In the genomic region with DNA sequence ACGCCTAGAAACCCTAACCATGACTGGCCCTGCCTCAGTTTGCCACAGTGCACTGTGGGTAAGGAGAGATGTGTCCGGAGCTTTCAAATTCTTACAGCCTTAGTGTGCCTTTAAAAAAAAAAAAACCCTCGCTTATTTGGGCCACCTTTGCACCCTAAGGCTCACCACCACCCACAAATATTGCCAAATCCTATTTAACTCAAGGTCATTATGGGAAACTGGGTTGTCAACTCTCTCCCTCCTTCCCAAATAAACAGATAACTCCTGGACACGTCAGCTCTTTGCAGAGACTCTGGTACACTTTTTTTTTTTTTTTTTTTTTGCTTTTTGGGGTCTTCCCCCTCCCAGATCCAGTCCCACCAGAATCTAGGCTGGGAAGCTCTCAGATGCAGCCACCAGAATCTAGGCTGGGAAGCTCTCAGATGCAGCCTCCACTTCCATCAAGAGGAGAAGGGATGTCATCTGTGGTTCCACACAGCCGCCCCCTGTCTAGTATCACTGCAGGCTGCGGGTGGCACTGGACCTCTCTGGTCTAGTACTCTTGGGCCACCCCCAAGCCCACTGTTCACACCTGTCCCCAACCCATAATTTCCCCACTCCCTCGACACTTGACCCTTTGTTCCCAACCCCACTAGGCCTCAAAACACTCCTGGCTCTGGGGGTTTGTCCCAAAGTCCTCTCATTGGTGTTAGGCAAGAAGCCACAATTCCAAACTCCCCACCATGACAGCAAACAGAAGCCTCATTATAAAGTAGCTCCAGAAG, we compare ENCODE assay signal across 10 cellular contexts. TPM values are rescaled to one million over a fixed set of nuclear protein-coding genes. Genes with fewer than 3 reads are reported as not detected.
DNase-seq lines count a peak whose midpoint lies in the region; ATAC-seq and TF ChIP-seq lines count a peak whose summit lies in the region.
"Had no signal": no experiment of that assay in that cellular context is flagged by ENCODE, and none has a peak within 500 bp of the region (broad histone marks: within the 10 kb centered on the region; RNA-seq: fewer than 3 reads in every experiment).

No MANE protein-coding gene starts in this region.

- TF ChIP-seq CTCF in coronary artery (IDR thresholded peaks at IDR 0.05) (no peak), natural killer cell (IDR thresholded peaks at IDR 0.05) (no peak)

- peak overlapping the region; percentile 98 to 99 for H3K27ac ChIP-seq in coronary artery

- peak overlapping the region; percentile 99 for H3K4me3 Mint-ChIP-seq in stimulated activated naive CD8-positive, alpha-beta T cell treated with anti-CD3 and anti-CD28 coated beads, Interleukin-15, Interleukin-2, amounts not matched to agents 100 ng/mL and 50 ng/mL, for 24 hours
- H3K4me3 Mint-ChIP-seq in natural killer cell, result peak overlapping the region; percentile 100

- peaks cover 69% of the 10 kb centered on the region for H3K36me3 Mint-ChIP-seq in stimulated activated naive CD8-positive, alpha-beta T cell treated with anti-CD3 and anti-CD28 coated beads, Interleukin-15, Interleukin-2, amounts not matched to agents 100 ng/mL and 50 ng/mL, for 24 hours (ENCODE audit: low read depth)
- H3K36me3 Mint-ChIP-seq in natural killer cell, result peaks cover 9% of the 10 kb centered on the region

- H3K4me1 Mint-ChIP-seq in stimulated activated naive CD8-positive, alpha-beta T cell treated with anti-CD3 and anti-CD28 coated beads, Interleukin-15, Interleukin-2, amounts not matched to agents 100 ng/mL and 50 ng/mL, for 24 hours (ENCODE audit: low read depth), result peaks cover 71% of the 10 kb centered on the region
- peaks cover 79 to 93% of the 10 kb centered on the region in 2 donors for H3K4me1 Mint-ChIP-seq in natural killer cell

- ATAC-seq in stimulated activated naive CD8-positive, alpha-beta T cell treated with anti-CD3 and anti-CD28 coated beads, Interleukin-15, Interleukin-2, amounts not matched to agents 100 U/mL and 50 U/mL, for 24 hours, result no peak
- ATAC-seq in natural killer cell, result no peak
- ATAC-seq in GM19455 (IDR thresholded peaks at IDR 0.05; ENCODE audit: unreplicated experiment), result no peak
- ATAC-seq in GM21717 (IDR thresholded peaks at IDR 0.05; ENCODE audit: unreplicated experiment), result no peak

- no peaks in the 10 kb centered on the region for H3K9me3 Mint-ChIP-seq in stimulated activated naive CD8-positive, alpha-beta T cell treated with anti-CD3 and anti-CD28 coated beads, Interleukin-15, Interleukin-2, amounts not matched to agents 100 ng/mL and 50 ng/mL, for 24 hours
- no peaks in the 10 kb centered on the region for H3K9me3 Mint-ChIP-seq in natural killer cell

- H3K4me3 ChIP-seq in coronary artery, result peak overlapping the region; percentile 97

- DNase-seq in stimulated activated naive CD8-positive, alpha-beta T cell treated with anti-CD3 and anti-CD28 coated beads, Interleukin-15, Interleukin-2, amounts not matched to agents 100 U/mL and 50 U/mL, for 24 hours, result no peak
- DNase-seq in coronary artery (ENCODE audit: low spot score) (no peak), natural killer cell (no peak), G401 (ENCODE audit: low spot score) (no peak), DMS 273 (lab: John Stamatoyannopoulos, UW; ENCODE audit: unreplicated experiment) (no peak)
- DNase-seq: glutamatergic neuron had no signal

- no peaks in the 10 kb centered on the region for H3K27me3 Mint-ChIP-seq in stimulated activated naive CD8-positive, alpha-beta T cell treated with anti-CD3 and anti-CD28 coated beads, Interleukin-15, Interleukin-2, amounts not matched to agents 100 ng/mL and 50 ng/mL, for 24 hours
- no peaks in the 10 kb centered on the region for H3K27me3 Mint-ChIP-seq in natural killer cell (ENCODE audit: low read depth in 2 of 2)

- intact Hi-C loops in natural killer cell (cut with micrococcal nuclease), result no loop called here

- in situ Hi-C loops in G401 (cut with HindIII; ENCODE audit: low sequenced_read_pairs), result no loop called here

- H3K27ac Mint-ChIP-seq in stimulated activated naive CD8-positive, alpha-beta T cell treated with anti-CD3 and anti-CD28 coated beads, Interleukin-15, Interleukin-2, amounts not matched to agents 100 ng/mL and 50 ng/mL, for 24 hours, result peak overlapping the region; percentile 95
- H3K27ac Mint-ChIP-seq in natural killer cell, result peak overlapping the region; percentile 96 to 97

RNA-seq across cellular contexts. Expression of a gene that starts 3.4 kb away (rescaled TPM):
- total RNA-seq in natural killer cell, result 100 to 1,000 TPM; 106 to 175 (median 153) TPM
- total RNA-seq in G401 (2014; rRNA removed; shearing (Covaris generic)), result 9.1 and 13.5 TPM in 2 replicates

RNA-seq across cellular contexts. Expression of a gene that starts 29.3 kb away (rescaled TPM):
- not detected for total RNA-seq in natural killer cell
- total RNA-seq in G401 (2014; rRNA removed; shearing (Covaris generic)), result not detected in 2 replicates
- total RNA-seq: Daoy had no signal
